Comparison of ENCODE assay signal across 29 cellular contexts in genomic region chr9:123300554-123300953, GRCh38. TPM values are rescaled to one million over a fixed set of nuclear protein-coding genes. Genes with fewer than 3 reads are reported as not detected.
"Had no signal": no experiment of that assay in that cellular context is flagged by ENCODE, and none has a peak within 500 bp of the region (broad histone marks: within the 10 kb centered on the region; RNA-seq: fewer than 3 reads in every experiment).

No MANE protein-coding gene starts in this region.

- H3K4me1 ChIP-seq: adrenal gland, ascending aorta, thyroid gland, upper lobe of right lung had no signal

- H3K4me3 ChIP-seq: adrenal gland, ascending aorta, stomach, thyroid gland, upper lobe of right lung had no signal

- FAIRE-seq: small intestine had no signal

- DNase-seq: activated CD4-positive, alpha-beta T cell treated with anti-CD3 and anti-CD28 coated beads for 36 hours; activated CD4-positive, CD25-positive, alpha-beta regulatory T cell; activated CD8-positive, alpha-beta memory T cell treated with anti-CD3 and anti-CD28 coated beads, Interleukin-2, amount 10 ng/mL, durations not matched to agents 7 days and 5 days; activated CD8-positive, alpha-beta T cell treated with anti-CD3 and anti-CD28 coated beads, Interleukin-2, amount 10 ng/mL, durations not matched to agents 7 days and 5 days; activated effector memory CD4-positive, alpha-beta T cell treated with Interleukin-2 at 50 U/mL for 16 hours; activated naive CD4-positive, alpha-beta T cell treated with Interleukin-2 at 50 U/mL for 16 hours; activated naive CD8-positive, alpha-beta T cell treated with anti-CD3 and anti-CD28 coated beads for 36 hours; activated T-cell treated with anti-CD3 and anti-CD28 coated beads, Interleukin-2, amount 50 U/mL, for 72 hours; adrenal gland; caudate nucleus; cortex of kidney; foreskin fibroblast; head of caudate nucleus; midbrain; naive thymus-derived CD4-positive, alpha-beta T cell; nucleus accumbens; small intestine; stimulated activated CD4-positive, alpha-beta T cell treated with anti-CD3 and anti-CD28 coated beads, Interleukin-4, amount 100 ng/mL, for 4 hours; stimulated activated CD8-positive, alpha-beta memory T cell treated with anti-CD3 and anti-CD28 coated beads, Interleukin-4, amount 100 ng/mL, for 48 hours; stimulated activated naive B cell treated with anti-CD40 and anti-IgM and Interleukin-4, amounts not matched to agents 10 μg/mL and 1 μg/mL and 100 μg/mL, for 72 hours; stomach; thyroid gland; upper lobe of right lung had no signal

- H3K4me3 Mint-ChIP-seq: activated CD4-positive, alpha-beta T cell treated with anti-CD3 and anti-CD28 coated beads for 36 hours; activated CD8-positive, alpha-beta memory T cell treated with anti-CD3 and anti-CD28 coated beads, Interleukin-2, amount 10 ng/mL, durations not matched to agents 7 days and 5 days; activated CD8-positive, alpha-beta T cell treated with anti-CD3 and anti-CD28 coated beads, Interleukin-2, amount 10 ng/mL, durations not matched to agents 7 days and 5 days; activated naive CD8-positive, alpha-beta T cell treated with anti-CD3 and anti-CD28 coated beads for 36 hours; activated T-cell treated with anti-CD3 and anti-CD28 coated beads, Interleukin-2, amount 50 U/mL, for 72 hours; brain; stimulated activated naive B cell treated with anti-CD40 and anti-IgM and Interleukin-4, amounts not matched to agents 10 μg/mL and 1 μg/mL and 100 μg/mL, for 72 hours had no signal

- H3K9me3 Mint-ChIP-seq: activated naive CD8-positive, alpha-beta T cell treated with anti-CD3 and anti-CD28 coated beads for 36 hours; activated T-cell treated with anti-CD3 and anti-CD28 coated beads, Interleukin-2, amount 50 U/mL, for 72 hours; naive thymus-derived CD4-positive, alpha-beta T cell; stimulated activated naive B cell treated with anti-CD40 and anti-IgM and Interleukin-4, amounts not matched to agents 10 μg/mL and 1 μg/mL and 100 μg/mL, for 72 hours had no signal

- H3K36me3 Mint-ChIP-seq: activated CD8-positive, alpha-beta memory T cell treated with anti-CD3 and anti-CD28 coated beads, Interleukin-2, amount 10 ng/mL, durations not matched to agents 7 days and 5 days; activated naive CD8-positive, alpha-beta T cell treated with anti-CD3 and anti-CD28 coated beads for 36 hours; brain; naive thymus-derived CD4-positive, alpha-beta T cell; stimulated activated naive B cell treated with anti-CD40 and anti-IgM and Interleukin-4, amounts not matched to agents 10 μg/mL and 1 μg/mL and 100 μg/mL, for 72 hours had no signal

- H3K9me3 ChIP-seq: adrenal gland, ascending aorta, stomach, thyroid gland, upper lobe of right lung had no signal

- H3K27me3 ChIP-seq: adrenal gland, ascending aorta, stomach, thyroid gland, upper lobe of right lung had no signal

- H3K27ac ChIP-seq: adrenal gland, ascending aorta, stomach, thyroid gland, upper lobe of right lung had no signal

- H3K36me3 ChIP-seq: adrenal gland, ascending aorta, stomach, thyroid gland, upper lobe of right lung had no signal

- H3K27ac Mint-ChIP-seq: activated CD4-positive, alpha-beta T cell treated with anti-CD3 and anti-CD28 coated beads for 36 hours; activated CD8-positive, alpha-beta memory T cell treated with anti-CD3 and anti-CD28 coated beads, Interleukin-2, amount 10 ng/mL, durations not matched to agents 7 days and 5 days; activated CD8-positive, alpha-beta T cell treated with anti-CD3 and anti-CD28 coated beads, Interleukin-2, amount 10 ng/mL, durations not matched to agents 7 days and 5 days; activated naive CD8-positive, alpha-beta T cell treated with anti-CD3 and anti-CD28 coated beads for 36 hours; activated T-cell treated with anti-CD3 and anti-CD28 coated beads, Interleukin-2, amount 50 U/mL, for 72 hours; brain had no signal

- H3K27me3 Mint-ChIP-seq: activated CD4-positive, alpha-beta T cell treated with anti-CD3 and anti-CD28 coated beads for 36 hours; activated CD8-positive, alpha-beta memory T cell treated with anti-CD3 and anti-CD28 coated beads, Interleukin-2, amount 10 ng/mL, durations not matched to agents 7 days and 5 days; activated naive CD8-positive, alpha-beta T cell treated with anti-CD3 and anti-CD28 coated beads for 36 hours; naive thymus-derived CD4-positive, alpha-beta T cell; stimulated activated naive B cell treated with anti-CD40 and anti-IgM and Interleukin-4, amounts not matched to agents 10 μg/mL and 1 μg/mL and 100 μg/mL, for 72 hours had no signal

- ATAC-seq: activated CD4-positive, alpha-beta T cell treated with anti-CD3 and anti-CD28 coated beads for 36 hours; activated CD8-positive, alpha-beta memory T cell treated with anti-CD3 and anti-CD28 coated beads, Interleukin-2, amount 10 ng/mL, durations not matched to agents 7 days and 5 days; activated CD8-positive, alpha-beta T cell treated with anti-CD3 and anti-CD28 coated beads, Interleukin-2, amount 10 ng/mL, durations not matched to agents 7 days and 5 days; activated T-cell treated with anti-CD3 and anti-CD28 coated beads, Interleukin-2, amount 50 U/mL, for 72 hours; esophagus mucosa; naive thymus-derived CD4-positive, alpha-beta T cell; sciatic nerve; stimulated activated naive B cell treated with anti-CD40 and anti-IgM and Interleukin-4, amounts not matched to agents 10 μg/mL and 1 μg/mL and 100 μg/mL, for 72 hours; upper lobe of right lung had no signal

RNA-seq across cellular contexts. Expression of gene CRB2, which starts 55.4 kb away (rescaled TPM):
- total RNA-seq: activated CD4-positive, alpha-beta T cell treated with anti-CD3 and anti-CD28 coated beads for 36 hours; activated CD8-positive, alpha-beta memory T cell treated with anti-CD3 and anti-CD28 coated beads, Interleukin-2, amount 10 ng/mL, durations not matched to agents 7 days and 5 days; activated CD8-positive, alpha-beta T cell treated with anti-CD3 and anti-CD28 coated beads, Interleukin-2, amount 10 ng/mL, durations not matched to agents 7 days and 5 days; activated T-cell treated with anti-CD3 and anti-CD28 coated beads, Interleukin-2, amount 50 U/mL, for 72 hours; ascending aorta; esophagus mucosa; lower leg skin; naive thymus-derived CD4-positive, alpha-beta T cell; T-helper 1 cell treated with Interleukin-12 subunit alpha and Interleukin-12 subunit beta and Interleukin-4 antibody, amounts not matched to agents 30 ng/mL and 1 ng/mL, for 36 hours had no signal
- polyA plus RNA-seq: naive thymus-derived CD4-positive, alpha-beta T cell had no signal
